In the genomic region with DNA sequence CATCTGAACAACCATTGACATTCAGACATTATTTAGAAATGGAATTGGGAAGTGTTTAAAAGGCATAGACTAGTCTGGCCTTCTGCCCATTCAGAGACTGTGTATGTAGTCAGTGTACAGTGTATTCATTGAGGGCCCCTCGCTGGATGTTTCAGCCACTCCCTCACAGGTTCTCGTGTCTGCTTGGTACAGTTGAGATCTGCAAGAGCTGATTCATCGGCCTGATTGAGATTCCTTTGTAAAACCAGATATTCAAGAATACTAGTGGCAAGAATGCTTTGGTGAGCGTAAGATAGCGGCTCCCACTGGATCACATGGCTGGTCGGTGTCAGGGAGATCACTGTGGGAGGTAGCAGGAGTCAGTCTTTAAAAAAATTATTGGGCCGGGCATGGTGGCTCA, we compare ENCODE assay signal across 22 cellular contexts.
DNase-seq lines count a peak whose midpoint lies in the region; ATAC-seq and TF ChIP-seq lines count a peak whose summit lies in the region.
"Had no signal": no experiment of that assay in that cellular context is flagged by ENCODE, and none has a peak within 500 bp of the region (broad histone marks: within the 10 kb centered on the region; RNA-seq: fewer than 3 reads in every experiment).

No MANE protein-coding gene starts in this region.

- CTCF ChIA-PET in RWPE1 (lab: Yijun Ruan, JAX) = interaction anchor here (0.6 kb wide), 1 partner anchor 499 kb away, joined by 3 read pairs; no protein-coding TSS in a partner anchor
- CTCF ChIA-PET in activated CD4-positive, alpha-beta T cell treated with anti-CD3 and anti-CD28 coated beads for 36 hours (lab: Charles Lee) = no interaction called here

- no peaks in the 10 kb centered on the region for H3K9me3 Mint-ChIP-seq in chondrocyte (ENCODE audit: low read depth)
- H3K9me3 Mint-ChIP-seq in mesothelial cell of epicardium = no peaks in the 10 kb centered on the region
- no peaks in the 10 kb centered on the region for H3K9me3 Mint-ChIP-seq in activated CD4-positive, alpha-beta T cell treated with anti-CD3 and anti-CD28 coated beads for 36 hours (ENCODE audit: low read depth)
- H3K9me3 Mint-ChIP-seq: activated naive CD8-positive, alpha-beta T cell treated with anti-CD3 and anti-CD28 coated beads for 36 hours; brain; naive thymus-derived CD8-positive, alpha-beta T cell had no signal

- H3K36me3 Mint-ChIP-seq in chondrocyte (ENCODE audit: low read depth) (peaks cover 3% of the 10 kb centered on the region), mesothelial cell of epicardium (peaks cover 17% of the 10 kb centered on the region)
- H3K36me3 Mint-ChIP-seq in activated CD4-positive, alpha-beta T cell treated with anti-CD3 and anti-CD28 coated beads for 36 hours (ENCODE audit: low read depth) = no peaks in the 10 kb centered on the region
- H3K36me3 Mint-ChIP-seq: activated CD8-positive, alpha-beta memory T cell treated with anti-CD3 and anti-CD28 coated beads, Interleukin-2, amount 10 ng/mL, durations not matched to agents 7 days and 5 days; activated naive CD8-positive, alpha-beta T cell treated with anti-CD3 and anti-CD28 coated beads for 36 hours had no signal

- H3K4me1 Mint-ChIP-seq in chondrocyte (ENCODE audit: low read depth) (peaks cover 41% of the 10 kb centered on the region), mesothelial cell of epicardium (peaks cover 45% of the 10 kb centered on the region)
- H3K4me1 Mint-ChIP-seq in activated CD4-positive, alpha-beta T cell treated with anti-CD3 and anti-CD28 coated beads for 36 hours = no peaks in the 10 kb centered on the region
- H3K4me1 Mint-ChIP-seq: activated CD8-positive, alpha-beta memory T cell treated with anti-CD3 and anti-CD28 coated beads, Interleukin-2, amount 10 ng/mL, durations not matched to agents 7 days and 5 days; activated naive CD8-positive, alpha-beta T cell treated with anti-CD3 and anti-CD28 coated beads for 36 hours; B cell; naive thymus-derived CD8-positive, alpha-beta T cell had no signal

- peak; percentile 88 for DNase-seq in RWPE1 (ENCODE audit: low spot score)
- no peak for DNase-seq in chondrocyte (ENCODE audit: low spot score)
- DNase-seq in mesothelial cell of epicardium (ENCODE audit: low spot score in 2 of 2, unreplicated experiment in 2 of 2) = no peak
- no peak for DNase-seq in left ventricle myocardium superior
- no peak for DNase-seq in activated naive CD4-positive, alpha-beta T cell treated with Interleukin-2 at 50 U/mL for 16 hours
- no peak for DNase-seq in activated CD4-positive, alpha-beta T cell treated with anti-CD3 and anti-CD28 coated beads for 36 hours
- DNase-seq: activated CD4-positive, alpha-beta T cell treated with anti-CD3 and anti-CD28 coated beads for 48 hours; activated CD8-positive, alpha-beta memory T cell treated with anti-CD3 and anti-CD28 coated beads, Interleukin-2, amount 10 ng/mL, durations not matched to agents 7 days and 5 days; activated naive CD8-positive, alpha-beta T cell treated with anti-CD3 and anti-CD28 coated beads for 36 hours; COR-L47; dermis blood vessel endothelial cell; hypothalamus; naive thymus-derived CD8-positive, alpha-beta T cell; NCI-H1436; NCI-H524 treated with DMSO at 0.1 percent for 48 hours; posterior cingulate gyrus; stimulated activated naive CD4-positive, alpha-beta T cell treated with Interleukin-2 at 50 U/mL for 16 hours had no signal

- ATAC-seq in left ventricle myocardium superior (no peak), GM21576 (IDR thresholded peaks at IDR 0.05; ENCODE audit: unreplicated experiment) (no peak)
- no peak for ATAC-seq in activated CD4-positive, alpha-beta T cell treated with anti-CD3 and anti-CD28 coated beads for 36 hours
- ATAC-seq: activated CD8-positive, alpha-beta memory T cell treated with anti-CD3 and anti-CD28 coated beads, Interleukin-2, amount 10 ng/mL, durations not matched to agents 7 days and 5 days; naive thymus-derived CD8-positive, alpha-beta T cell had no signal

- POLR2A ChIA-PET in RWPE1 (lab: Yijun Ruan, JAX; ENCODE audit: low non-redundant PET) = interaction anchor here (0.6 kb wide), 1 partner anchor 120 kb away, joined by 4 read pairs; the partner anchor contains the start of gene TCF7L2
- POLR2A ChIA-PET in activated CD4-positive, alpha-beta T cell treated with anti-CD3 and anti-CD28 coated beads for 36 hours (lab: Charles Lee) = no interaction called here

- H3K27me3 Mint-ChIP-seq in chondrocyte (ENCODE audit: low read depth) (no peaks in the 10 kb centered on the region), mesothelial cell of epicardium (ENCODE audit: low read depth) (no peaks in the 10 kb centered on the region)
- H3K27me3 Mint-ChIP-seq in activated CD4-positive, alpha-beta T cell treated with anti-CD3 and anti-CD28 coated beads for 36 hours = no peaks in the 10 kb centered on the region
- H3K27me3 Mint-ChIP-seq: activated CD8-positive, alpha-beta memory T cell treated with anti-CD3 and anti-CD28 coated beads, Interleukin-2, amount 10 ng/mL, durations not matched to agents 7 days and 5 days; activated naive CD8-positive, alpha-beta T cell treated with anti-CD3 and anti-CD28 coated beads for 36 hours; brain; naive thymus-derived CD8-positive, alpha-beta T cell had no signal

- H3K27ac ChIP-seq in RWPE1 = peak overlapping the region; percentile 37
- H3K27ac ChIP-seq: skin epidermis, tibial nerve had no signal

- H3K4me3 Mint-ChIP-seq in chondrocyte (ENCODE audit: unreplicated experiment) (no peak overlapping the region), mesothelial cell of epicardium (no peak overlapping the region)
- no peak overlapping the region for H3K4me3 Mint-ChIP-seq in activated CD4-positive, alpha-beta T cell treated with anti-CD3 and anti-CD28 coated beads for 36 hours
- H3K4me3 Mint-ChIP-seq: activated CD8-positive, alpha-beta memory T cell treated with anti-CD3 and anti-CD28 coated beads, Interleukin-2, amount 10 ng/mL, durations not matched to agents 7 days and 5 days; activated naive CD8-positive, alpha-beta T cell treated with anti-CD3 and anti-CD28 coated beads for 36 hours; B cell; brain; naive thymus-derived CD8-positive, alpha-beta T cell had no signal

- TF ChIP-seq CTCF in RWPE1 (conservative IDR thresholded peaks at IDR 0.05; ENCODE audit: low read depth) (no peak), chondrocyte (IDR thresholded peaks at IDR 0.05) (no peak), mesothelial cell of epicardium (IDR thresholded peaks at IDR 0.05; ENCODE audit: unreplicated experiment) (no peak)

- H3K27ac Mint-ChIP-seq in chondrocyte (ENCODE audit: unreplicated experiment) (peak overlapping the region; percentile 53), mesothelial cell of epicardium (peak overlapping the region; percentile 87)
- H3K27ac Mint-ChIP-seq in activated CD4-positive, alpha-beta T cell treated with anti-CD3 and anti-CD28 coated beads for 36 hours = no peak overlapping the region
- H3K27ac Mint-ChIP-seq: activated CD8-positive, alpha-beta memory T cell treated with anti-CD3 and anti-CD28 coated beads, Interleukin-2, amount 10 ng/mL, durations not matched to agents 7 days and 5 days; activated naive CD8-positive, alpha-beta T cell treated with anti-CD3 and anti-CD28 coated beads for 36 hours; B cell; brain; naive thymus-derived CD8-positive, alpha-beta T cell had no signal

- intact Hi-C loops in left ventricle myocardium superior (cut with micrococcal nuclease) = no loop called here
- intact Hi-C loops in activated CD4-positive, alpha-beta T cell treated with anti-CD3 and anti-CD28 coated beads for 36 hours (cut with DNase I, micrococcal nuclease) = no loop called here
